In the genomic region with DNA sequence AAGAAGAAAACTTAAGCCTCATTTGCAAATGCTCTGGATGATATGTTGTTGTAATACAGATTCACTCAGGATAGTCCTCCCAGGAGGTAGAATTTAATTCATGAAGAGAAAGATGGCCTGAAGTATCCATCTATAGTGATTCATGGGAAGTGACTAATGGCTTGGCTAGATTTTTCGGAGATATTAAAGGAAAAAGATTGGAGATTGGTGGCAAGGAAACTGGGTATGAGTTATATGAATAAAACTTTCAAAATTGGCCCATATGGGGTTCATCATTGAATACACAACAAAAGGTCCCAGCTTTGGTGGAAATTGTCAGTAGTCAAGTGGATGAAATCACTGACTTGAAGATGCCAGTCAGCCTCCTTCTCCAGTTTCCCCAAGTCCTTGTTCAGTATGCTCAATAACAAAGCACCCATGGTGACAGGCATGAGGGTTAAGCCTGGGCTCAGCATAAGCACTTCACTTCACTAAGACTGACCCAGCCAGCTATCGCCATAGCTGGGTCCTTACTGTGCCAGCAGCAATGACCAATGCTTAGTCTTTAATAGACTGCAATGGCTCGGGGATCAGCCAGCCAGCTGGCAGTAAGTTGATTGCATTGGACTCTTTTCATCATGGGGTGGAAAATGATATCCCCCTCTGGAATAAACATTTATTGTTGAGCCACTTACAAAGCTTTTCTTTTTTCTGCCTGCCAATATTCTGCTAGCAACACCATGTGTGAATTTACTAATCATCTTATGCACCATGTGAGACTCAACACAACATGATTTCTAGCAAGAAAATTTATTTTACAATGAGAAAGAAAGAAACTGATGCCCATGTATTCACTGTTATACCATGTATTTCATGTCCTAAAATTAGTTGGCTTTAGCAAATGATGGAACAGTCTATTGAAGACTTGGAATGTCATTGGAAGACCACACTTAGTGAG, we compare ENCODE assay signal across 19 cellular contexts.
A peak's percentile ranks its signal among the peaks of the same experiment; 100 is the strongest.
DNase-seq lines count a peak whose midpoint lies in the region; ATAC-seq and TF ChIP-seq lines count a peak whose summit lies in the region.
"Had no signal": no experiment of that assay in that cellular context is flagged by ENCODE, and none has a peak within 500 bp of the region (broad histone marks: within the 10 kb centered on the region; RNA-seq: fewer than 3 reads in every experiment).

No MANE protein-coding gene starts in this region.

- H3K36me3 Mint-ChIP-seq in MCF 10A (ENCODE audit: insufficient read depth, unreplicated experiment), result no peaks in the 10 kb centered on the region

- ATAC-seq in GM21515 (IDR thresholded peaks at IDR 0.05; ENCODE audit: unreplicated experiment), result no peak
- no peak for ATAC-seq in GM18870 (IDR thresholded peaks at IDR 0.05; ENCODE audit: unreplicated experiment)
- ATAC-seq in GM18520 (IDR thresholded peaks at IDR 0.05; ENCODE audit: unreplicated experiment), result no peak

- no peak overlapping the region for H2AFZ ChIP-seq in mammary epithelial cell (ENCODE audit: low read depth, low read length)

- WGBS in mammary epithelial cell (ENCODE audit: low coverage, missing lambda C conversion rate), result 41% methylated on average over 3 of the region's 3 CpGs

- peaks cover 26% of the 10 kb centered on the region for H3K4me1 ChIP-seq in mammary epithelial cell (ENCODE audit: insufficient read depth, low read length)
- H3K4me1 ChIP-seq: ascending aorta had no signal

- H3K9ac ChIP-seq in mammary epithelial cell (ENCODE audit: insufficient read depth, low read length), result no peak overlapping the region

- POLR2A ChIA-PET in MCF 10A (lab: Yijun Ruan, JAX), result no interaction called here

- no peak overlapping the region for H3K4me3 Mint-ChIP-seq in MCF 10A (ENCODE audit: unreplicated experiment)
- H3K4me3 Mint-ChIP-seq: memory B cell, neural crest cell had no signal

- no peaks in the 10 kb centered on the region for H3K79me2 ChIP-seq in mammary epithelial cell (ENCODE audit: insufficient read depth, low read length)

- no peaks in the 10 kb centered on the region for H3K9me3 ChIP-seq in mammary epithelial cell (replicated peaks; ENCODE audit: insufficient read depth, low read length)
- H3K9me3 ChIP-seq: ascending aorta had no signal

- BruUV-seq in mammary epithelial cell (replicated peaks; lab: Mats Ljungman, UMichigan), result no TSS peak
- BruUV-seq in MCF 10A (replicated peaks; lab: Mats Ljungman, UMichigan), result no TSS peak

- in situ Hi-C loops in mammary epithelial cell (cut with MboI; ENCODE audit: low sequenced_read_pairs in 2 of 2), result loop anchor here (25.0 kb wide), 2 partner anchors 289 to 689 kb away; no protein-coding TSS in a partner anchor

- no peaks in the 10 kb centered on the region for H4K20me1 ChIP-seq in mammary epithelial cell (ENCODE audit: insufficient read depth, low read length)

- H3K9me3 Mint-ChIP-seq in MCF 10A (ENCODE audit: unreplicated experiment), result peaks cover 7% of the 10 kb centered on the region

- intact Hi-C loops in mammary epithelial cell (cut with micrococcal nuclease), result no loop called here
- intact Hi-C loops in MCF 10A (cut with micrococcal nuclease), result no loop called here

- no peak overlapping the region for H3K27ac ChIP-seq in mammary epithelial cell (ENCODE audit: insufficient read depth, low read depth, low read length)
- H3K27ac ChIP-seq: ascending aorta, coronary artery, VCaP had no signal

- TF ChIP-seq CTCF in mammary epithelial cell (conservative IDR thresholded peaks at IDR 0.05 in 1 of 2, IDR thresholded peaks at IDR 0.05 in 1 of 2; ENCODE audit: extremely low read depth in 1 of 2, insufficient read depth in 1 of 2, low read depth in 1 of 2, low read length in 2 of 2) (no peak), MCF 10A (IDR thresholded peaks at IDR 0.05; ENCODE audit: unreplicated experiment) (no peak)

- no peak overlapping the region for H3K27ac Mint-ChIP-seq in MCF 10A (ENCODE audit: low read depth, unreplicated experiment)
- H3K27ac Mint-ChIP-seq: memory B cell had no signal

- dilution Hi-C loops in mammary epithelial cell (cut with HindIII; ENCODE audit: low sequenced_read_pairs), result no loop called here

- H3K27me3 ChIP-seq in mammary epithelial cell (ENCODE audit: insufficient read depth, low read length), result no peaks in the 10 kb centered on the region
- H3K27me3 ChIP-seq: ascending aorta had no signal

- H3K36me3 ChIP-seq in mammary epithelial cell (ENCODE audit: insufficient read depth, low read length), result no peaks in the 10 kb centered on the region
- H3K36me3 ChIP-seq: ascending aorta had no signal

- no peak overlapping the region for H3K4me3 ChIP-seq in mammary epithelial cell (replicated peaks in 1 of 3; ENCODE audit: insufficient read depth in 1 of 3, low read depth in 2 of 3, low read length in 3 of 3)
- H3K4me3 ChIP-seq: ascending aorta, coronary artery had no signal

- H3K4me1 Mint-ChIP-seq in MCF 10A (ENCODE audit: insufficient read depth, unreplicated experiment), result no peaks in the 10 kb centered on the region
- H3K4me1 Mint-ChIP-seq: memory B cell had no signal

- CTCF ChIA-PET in mammary epithelial cell (lab: Charles Lee; ENCODE audit: low non-redundant PET) (no interaction called here), MCF 10A (lab: Yijun Ruan, JAX) (no interaction called here)

- H3K27me3 Mint-ChIP-seq in MCF 10A (ENCODE audit: insufficient read depth, unreplicated experiment), result peaks cover 12% of the 10 kb centered on the region
- H3K27me3 Mint-ChIP-seq: memory B cell had no signal

- no peak overlapping the region for H3K4me2 ChIP-seq in mammary epithelial cell (ENCODE audit: insufficient read depth, low read depth, low read length)

- DNase-seq in mammary epithelial cell (peak; percentile 51), MCF 10A (ENCODE audit: unreplicated experiment) (no peak), NCI-H446 treated with DMSO at 0.1 percent for 48 hours (lab: John Stamatoyannopoulos, UW) (peak; percentile 38), foreskin melanocyte (peak; percentile 13), GOT3 (lab: John Stamatoyannopoulos, UW) (no peak)
- DNase-seq: ACHN; activated gamma-delta T cell; MM.1S; NCI-H2227 treated with DMSO at 0.1 percent for 48 hours; OCI-M1; stimulated activated naive CD4-positive, alpha-beta T cell had no signal

Comparison
In these comparisons a context has a peak if more than half of its experiments do, and no peak if none do; other contexts are left out.
1. DNase-seq: peak in mammary epithelial cell (single experiment), NCI-H446 treated with DMSO at 0.1 percent for 48 hours (single experiment) and foreskin melanocyte (single experiment); none in MCF 10A (single experiment) and GOT3 (single experiment).